ENCODE assay signal across 8 cellular contexts in the genomic region with DNA sequence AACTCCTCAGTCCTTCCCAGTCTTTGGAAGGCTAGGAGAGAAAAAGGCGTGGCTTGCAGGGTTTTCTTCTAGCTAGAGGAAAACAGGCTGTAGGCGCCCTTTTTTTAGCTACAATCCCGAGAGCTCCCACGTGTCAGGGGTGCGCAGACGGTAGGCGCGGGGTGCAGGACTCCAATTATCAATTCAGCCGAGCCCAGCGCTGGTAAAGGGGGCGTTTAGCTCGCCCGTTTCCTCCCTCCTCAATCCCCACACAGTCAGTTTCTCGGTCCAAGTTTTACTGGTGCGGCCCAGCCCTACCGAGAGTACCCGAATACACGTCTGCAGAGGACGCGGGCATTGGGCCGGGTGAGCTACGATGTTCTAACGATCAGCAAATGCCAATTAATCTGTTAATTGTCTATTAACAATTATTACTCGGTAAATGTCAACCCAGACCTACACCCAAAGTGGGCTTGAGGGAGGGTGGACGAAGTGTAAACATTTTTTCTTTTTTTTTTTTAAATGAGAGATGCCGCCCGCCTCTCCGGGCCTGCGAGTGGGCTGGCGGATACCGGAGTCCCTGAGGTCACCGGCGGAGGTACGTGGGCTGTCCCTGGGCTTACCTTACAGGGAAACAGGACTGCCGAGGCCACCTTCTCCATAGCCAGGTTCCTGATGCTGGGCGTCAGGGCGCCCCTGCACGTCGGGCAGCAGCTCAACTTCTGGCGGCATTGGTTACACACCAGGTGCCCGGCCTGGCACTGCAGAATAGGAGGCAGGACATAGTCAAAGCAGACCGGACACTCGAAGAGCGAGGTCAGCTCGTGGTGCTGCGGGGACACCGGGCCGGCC. TPM values are rescaled to one million over a fixed set of nuclear protein-coding genes. Genes with fewer than 3 reads are reported as not detected.
DNase-seq lines count a peak whose midpoint lies in the region; ATAC-seq and TF ChIP-seq lines count a peak whose summit lies in the region.

No MANE protein-coding gene starts in this region.

- ATAC-seq in heart right ventricle (peak in 4 of 8 donors; percentile 29 to 38 (median 32)), GM21786 (IDR thresholded peaks at IDR 0.05; ENCODE audit: unreplicated experiment) (no peak), GM19328 (IDR thresholded peaks at IDR 0.05; ENCODE audit: unreplicated experiment) (no peak)

- TF ChIP-seq CTCF in adrenal gland (IDR thresholded peaks at IDR 0.05): no peak
- TF ChIP-seq CTCF in heart right ventricle (IDR thresholded peaks at IDR 0.05): no peak
- TF ChIP-seq CTCF in ovary (IDR thresholded peaks at IDR 0.05): no peak

- peaks cover 27% of the 10 kb centered on the region for H3K36me3 ChIP-seq in BLaER1
- H3K36me3 ChIP-seq in adrenal gland (replicated peaks in 1 of 2): no peaks in the 10 kb centered on the region
- peaks cover 0 to 13% (median 0%) of the 10 kb centered on the region in 9 donors for H3K36me3 ChIP-seq in heart right ventricle
- H3K36me3 ChIP-seq in ovary: no peaks in the 10 kb centered on the region

- H3K4me3 ChIP-seq in BLaER1: peak overlapping the region; percentile 98
- peak overlapping the region; percentile 39 to 78 (median 61) for H3K4me3 ChIP-seq in adrenal gland
- H3K4me3 ChIP-seq in heart right ventricle: peak overlapping the region; percentile 64 to 100 (median 81)
- H3K4me3 ChIP-seq in ovary: peak overlapping the region; percentile 93

- H3K9me3 ChIP-seq in BLaER1 (peaks cover 2% of the 10 kb centered on the region; the same call in 1 of the 2 replicates), adrenal gland (replicated peaks in 1 of 3) (no peaks in the 10 kb centered on the region), heart right ventricle (no peaks in the 10 kb centered on the region), ovary (no peaks in the 10 kb centered on the region)

- DNase-seq in HK-2 (ENCODE audit: unreplicated experiment) (peak; percentile 60), RPMI7951 (ENCODE audit: low read depth) (peak; percentile 67), adrenal gland (peak; percentile 71 to 86 (median 77)), heart right ventricle (peak; percentile 30 to 61), ovary (peak; percentile 66 to 71 (median 71))

- WGBS in adrenal gland, 4 donors: 0 to 1% (median 0%) methylated on average over 32 to 48 of the region's 48 CpGs
- 0% methylated on average over 48 of the region's 48 CpGs for WGBS in heart right ventricle, 2 donors
- 0 to 1% (median 0%) methylated on average over 46 to 48 of the region's 48 CpGs for WGBS in ovary, 3 donors

- TF ChIP-seq POLR2A in adrenal gland (IDR thresholded peaks at IDR 0.05) (peak; percentile 65 to 84), ovary (IDR thresholded peaks at IDR 0.05) (peak; percentile 56)

- no peak for TF ChIP-seq EP300 in ovary (IDR thresholded peaks at IDR 0.05)

- intact Hi-C loops in adrenal gland (cut with DNase I) (no loop called here), heart right ventricle (cut with DNase I) (loop anchor here in 5 of 10 donors (2.0 to 10.0 kb wide), 6 partner anchors 35 to 215 kb away; a partner anchor contains a TSS), ovary (cut with DNase I) (no loop called here)

- H3K27ac ChIP-seq in BLaER1 (peak overlapping the region; percentile 97), adrenal gland (peak overlapping the region; percentile 98 to 99 (median 98)), heart right ventricle (peak overlapping the region; percentile 94 to 99 (median 97)), ovary (peak overlapping the region; percentile 92 to 95)

- no peaks in the 10 kb centered on the region for H3K27me3 ChIP-seq in BLaER1
- H3K27me3 ChIP-seq in adrenal gland: no peaks in the 10 kb centered on the region
- no peaks in the 10 kb centered on the region for H3K27me3 ChIP-seq in heart right ventricle
- H3K27me3 ChIP-seq in ovary: no peaks in the 10 kb centered on the region

- peak overlapping the region; percentile 97 for H3K9ac ChIP-seq in BLaER1

- peaks cover 57% of the 10 kb centered on the region for H4K20me1 ChIP-seq in BLaER1

- peak overlapping the region; percentile 92 for H3K4me2 ChIP-seq in BLaER1

- H3K4me1 ChIP-seq in BLaER1 (peaks cover 55% of the 10 kb centered on the region), adrenal gland (replicated peaks in 1 of 2) (peaks cover 26 to 50% of the 10 kb centered on the region in 2 donors), heart right ventricle (peaks cover 4 to 59% (median 44%) of the 10 kb centered on the region in 9 donors), ovary (ENCODE audit: insufficient read depth) (peaks cover 16% of the 10 kb centered on the region)

RNA-seq across cellular contexts. Expression of a gene that starts 0.9 kb away (rescaled TPM):
- total RNA-seq in RPMI7951 (2014; rRNA removed; shearing (Covaris generic)): 21.9 and 26.7 TPM in 2 replicates
- 100 to 1,000 TPM in 6 of 8 donors, 10 to 100 TPM in 2; 59.8 to 216 (median 121) TPM for total RNA-seq in adrenal gland
- 10 to 100 TPM; 22.1 to 75.6 (median 24.3) TPM for polyA plus RNA-seq in adrenal gland
- total RNA-seq in heart right ventricle: 10 to 100 TPM; 11.5 to 30.7 (median 20.8) TPM
- polyA plus RNA-seq in heart right ventricle: 10 to 100 TPM in 1 of 2 donors, 1 to 10 TPM in 1; 6.1 to 16.0 TPM
- total RNA-seq in ovary: 10 to 100 TPM; 26.6 to 98.7 (median 37.1) TPM
- polyA plus RNA-seq in ovary: 10 to 100 TPM; 18.0 to 40.7 TPM

RNA-seq across cellular contexts. Expression of a gene that starts 58.3 kb away (rescaled TPM):
- not detected in 2 replicates for total RNA-seq in RPMI7951 (2014; rRNA removed; shearing (Covaris generic))
- total RNA-seq in adrenal gland (under 1 TPM in 3 of 8 donors, not detected in 5; 0.46 to 0.55 (median 0.47) TPM), heart right ventricle (under 1 TPM in 2 of 10 donors, not detected in 8; 0.20 to 0.56 TPM), ovary (1 to 10 TPM in 1 of 7 donors, under 1 TPM in 2, not detected in 4; 0.36 to 1.3 (median 0.51) TPM)
- polyA plus RNA-seq in adrenal gland (not detected), heart right ventricle (not detected), ovary (under 1 TPM in 1 of 2 donors, not detected in 1; 0.04 TPM)
